8 cellular contexts compared by ENCODE assay signal in genomic region chr3:69014022-69014580, GRCh38. TPM values are rescaled to one million over a fixed set of nuclear protein-coding genes. Genes with fewer than 3 reads are reported as not detected.
DNase-seq lines count a peak whose midpoint lies in the region; ATAC-seq and TF ChIP-seq lines count a peak whose summit lies in the region.

No MANE protein-coding gene starts in this region.

- H3K4ac ChIP-seq in mesendoderm (ENCODE audit: low read depth, low read length) = peak overlapping the region; percentile 20

- H3K79me1 ChIP-seq in mesendoderm (ENCODE audit: low read length) = peaks cover 2% of the 10 kb centered on the region

- no peak overlapping the region for H2AK5ac ChIP-seq in mesendoderm (ENCODE audit: low read length)

- H3K79me2 ChIP-seq in mesendoderm (ENCODE audit: control insufficient read depth, insufficient read depth, low read length) = no peaks in the 10 kb centered on the region

- H4K8ac ChIP-seq in mesendoderm (ENCODE audit: low read depth, low read length) = no peak overlapping the region

- H3K4me3 ChIP-seq in mesendoderm (ENCODE audit: low read length) = peak overlapping the region; percentile 26

- H3K4me2 ChIP-seq in mesendoderm (ENCODE audit: low read length) = peak overlapping the region; percentile 65

- H3K36me3 ChIP-seq in mesendoderm (ENCODE audit: control insufficient read depth, insufficient read depth, low read length) = no peaks in the 10 kb centered on the region

- no peak overlapping the region for H2BK15ac ChIP-seq in mesendoderm (replicated peaks; ENCODE audit: low read depth)

- peaks cover 30% of the 10 kb centered on the region for H3K36me3 Mint-ChIP-seq in brain

- ATAC-seq in GM19463 (IDR thresholded peaks at IDR 0.05; ENCODE audit: unreplicated experiment) (no peak), GM19328 (IDR thresholded peaks at IDR 0.05; ENCODE audit: unreplicated experiment) (no peak)

- H3K23ac ChIP-seq in mesendoderm (ENCODE audit: low read length) = peak overlapping the region; percentile 55

- H3K18ac ChIP-seq in mesendoderm (ENCODE audit: low read length) = peak overlapping the region; percentile 20

- peak overlapping the region in 2 of 5 experiments; percentile 18 to 19 for H3K27ac Mint-ChIP-seq in brain

- H3K27ac ChIP-seq in 22Rv1 = peak overlapping the region; percentile 73
- H3K27ac ChIP-seq in mesendoderm (ENCODE audit: low read depth, low read length) = peak overlapping the region; percentile 41

- no CpG with 5 or more reads among the region's 11 CpGs for WGBS in mesendoderm (ENCODE audit: extremely low coverage, insufficient coverage, low lambda C conversion rate)

- H3K4me1 ChIP-seq in mesendoderm (ENCODE audit: control insufficient read depth, low read depth, low read length) = peaks cover 11% of the 10 kb centered on the region

- H3K27me3 ChIP-seq in mesendoderm (ENCODE audit: insufficient read depth, low read length, poor library complexity) = no peaks in the 10 kb centered on the region

- H2BK120ac ChIP-seq in mesendoderm (ENCODE audit: low read depth, low read length) = no peak overlapping the region

- peaks cover 36% of the 10 kb centered on the region for H3K4me1 Mint-ChIP-seq in brain

- H3K27me3 Mint-ChIP-seq in brain = peaks cover 34% of the 10 kb centered on the region

- peak overlapping the region; percentile 74 to 88 (median 82) for H3K4me3 Mint-ChIP-seq in brain

- H2BK5ac ChIP-seq in mesendoderm (ENCODE audit: low read length) = no peak overlapping the region

- H3K56ac ChIP-seq in mesendoderm (ENCODE audit: low read length) = peak overlapping the region; percentile 97

- H3K9ac ChIP-seq in mesendoderm (ENCODE audit: low read length) = peak overlapping the region; percentile 83

- no peaks in the 10 kb centered on the region for H3K9me3 Mint-ChIP-seq in brain

- peak; percentile 26 for DNase-seq in HT-29 (ENCODE audit: low spot score)
- DNase-seq in mesendoderm = no peak
- no peak for DNase-seq in KG1 (lab: John Stamatoyannopoulos, UW)
- DNase-seq in activated CD4-positive, CD25-positive, alpha-beta regulatory T cell (lab: John Stamatoyannopoulos, UW) = no peak

- H4K5ac ChIP-seq in mesendoderm (ENCODE audit: low read length) = peak overlapping the region; percentile 23

- TF ChIP-seq CTCF in 22Rv1 (IDR thresholded peaks at IDR 0.05) = no peak
- no peak for TF ChIP-seq CTCF in brain (conservative IDR thresholded peaks at IDR 0.05)

RNA-seq across cellular contexts. Expression of gene EOGT, which starts 0.6 kb away (rescaled TPM):
- total RNA-seq in HT-29 (2014; rRNA removed; shearing (Covaris generic)) = 5.4 and 6.6 TPM in 2 replicates
- 1.6 TPM for polyA plus RNA-seq in brain (ENCODE audit: insufficient read depth, low read depth, low replicate concordance)
- 87.2 TPM for polyA plus RNA-seq in mesendoderm (2013, experiment 1 of 2)
- 82.9 TPM for polyA plus RNA-seq in mesendoderm (2013, experiment 2 of 2)

RNA-seq across cellular contexts. Expression of gene TMF1, which starts 38.0 kb away (rescaled TPM):
- total RNA-seq in HT-29 (2014; rRNA removed; shearing (Covaris generic)) = 8.5 and 9.9 TPM in 2 replicates
- polyA plus RNA-seq in brain (ENCODE audit: insufficient read depth, low read depth, low replicate concordance) = 2.5 TPM
- polyA plus RNA-seq in mesendoderm (2013, experiment 1 of 2) = 10.9 TPM
- 11.2 TPM for polyA plus RNA-seq in mesendoderm (2013, experiment 2 of 2)
